ENCODE assay signal across 22 cellular contexts in genomic region chr6:52925042-52925441, GRCh38. TPM values are rescaled to one million over a fixed set of nuclear protein-coding genes. Genes with fewer than 3 reads are reported as not detected.
DNase-seq lines count a peak whose midpoint lies in the region; ATAC-seq and TF ChIP-seq lines count a peak whose summit lies in the region.
"Had no signal": no experiment of that assay in that cellular context is flagged by ENCODE, and none has a peak within 500 bp of the region (broad histone marks: within the 10 kb centered on the region; RNA-seq: fewer than 3 reads in every experiment).

No MANE protein-coding gene starts in this region.

- H3K36me3 ChIP-seq in WERI-Rb-1 (no peaks in the 10 kb centered on the region), ovary (no peaks in the 10 kb centered on the region)
- H3K36me3 ChIP-seq: BE2C had no signal

- ATAC-seq in HG03025 (IDR thresholded peaks at IDR 0.05; ENCODE audit: low FRiP score, unreplicated experiment) = no peak
- ATAC-seq: GM12878, HepG2 had no signal

- peaks cover 13% of the 10 kb centered on the region for H3K9me3 Mint-ChIP-seq in mesothelial cell of epicardium

- H3K27ac Mint-ChIP-seq in mesothelial cell of epicardium = peak overlapping the region; percentile 10
- H3K27ac Mint-ChIP-seq: CD4-positive, CD25-positive, alpha-beta regulatory T cell; CD8-positive, alpha-beta memory T cell had no signal

- no peak for TF ChIP-seq EP300 in ovary (IDR thresholded peaks at IDR 0.05)

- H3K9me3 ChIP-seq in WERI-Rb-1 (ENCODE audit: severe bottlenecking) (peaks cover 2% of the 10 kb centered on the region), ovary (no peaks in the 10 kb centered on the region)
- H3K9me3 ChIP-seq: BE2C had no signal

- no peak for TF ChIP-seq POLR2A in ovary (IDR thresholded peaks at IDR 0.05)

- 84 to 93% (median 91%) methylated on average over 2 of the region's 2 CpGs for WGBS in ovary, 3 donors

- H3K36me3 Mint-ChIP-seq in mesothelial cell of epicardium = peaks cover 2% of the 10 kb centered on the region
- H3K36me3 Mint-ChIP-seq: CD4-positive, CD25-positive, alpha-beta regulatory T cell had no signal

- H3K27me3 Mint-ChIP-seq in mesothelial cell of epicardium (ENCODE audit: low read depth) = no peaks in the 10 kb centered on the region

- DNase-seq in WERI-Rb-1 = no peak
- DNase-seq in epithelial cell of esophagus (ENCODE audit: low read depth) = peak; percentile 88
- DNase-seq in mesothelial cell of epicardium (ENCODE audit: low spot score in 2 of 2, unreplicated experiment in 2 of 2) = no peak
- DNase-seq in caudate nucleus (lab: John Stamatoyannopoulos, UW) = no peak
- no peak for DNase-seq in ovary
- DNase-seq in stimulated activated naive CD4-positive, alpha-beta T cell (lab: John Stamatoyannopoulos, UW) = no peak
- DNase-seq: ACHN; BE2C; C1 segment of cervical spinal cord; CD4-positive, CD25-positive, alpha-beta regulatory T cell; CD8-positive, alpha-beta memory T cell; COR-L47; DMS 273 treated with DMSO at 0.1 percent for 48 hours; DMS53; DND-41; EL; H9 had no signal

- H3K4me1 ChIP-seq in ovary (ENCODE audit: insufficient read depth) = no peaks in the 10 kb centered on the region

- H3K27ac ChIP-seq in WERI-Rb-1 (peak overlapping the region; percentile 79), caudate nucleus (ENCODE audit: low read depth, low read length) (no peak overlapping the region), ovary (no peak overlapping the region)

- H3K4me1 Mint-ChIP-seq in mesothelial cell of epicardium = peaks cover 59% of the 10 kb centered on the region
- H3K4me1 Mint-ChIP-seq: CD8-positive, alpha-beta memory T cell had no signal

- H3K4me3 ChIP-seq in WERI-Rb-1 (ENCODE audit: low read depth, low read length) (no peak overlapping the region), epithelial cell of esophagus (ENCODE audit: low read length) (no peak overlapping the region), ovary (no peak overlapping the region)
- H3K4me3 ChIP-seq: GM12878 had no signal

- no peak overlapping the region for H3K4me3 Mint-ChIP-seq in mesothelial cell of epicardium
- H3K4me3 Mint-ChIP-seq: CD4-positive, CD25-positive, alpha-beta regulatory T cell; CD8-positive, alpha-beta memory T cell; H9 had no signal

- intact Hi-C loops in ovary (cut with DNase I) = no loop called here

- H3K27me3 ChIP-seq in WERI-Rb-1 (ENCODE audit: insufficient read depth, low read depth, severe bottlenecking) (no peaks in the 10 kb centered on the region), ovary (no peaks in the 10 kb centered on the region)
- H3K27me3 ChIP-seq: BE2C had no signal

- TF ChIP-seq CTCF in WERI-Rb-1 (IDR thresholded peaks at IDR 0.05; ENCODE audit: low read depth, low read length) (no peak), epithelial cell of esophagus (IDR thresholded peaks at IDR 0.05; ENCODE audit: insufficient read depth, low read depth, low read length, missing control alignments) (no peak), mesothelial cell of epicardium (IDR thresholded peaks at IDR 0.05; ENCODE audit: unreplicated experiment) (no peak), ovary (IDR thresholded peaks at IDR 0.05) (no peak)

RNA-seq across cellular contexts. Expression of gene GSTA3, which starts 15.5 kb away (rescaled TPM):
- total RNA-seq in mesothelial cell of epicardium (not detected in 3 replicates), ovary (1 to 10 TPM in 3 of 7 donors, under 1 TPM in 1, not detected in 3; 0.61 to 9.3 (median 1.4) TPM)
- polyA plus RNA-seq in ovary = 10 to 100 TPM in 1 of 2 donors, 1 to 10 TPM in 1; 1.6 to 22.1 TPM
- total RNA-seq: CD4-positive, CD25-positive, alpha-beta regulatory T cell; CD8-positive, alpha-beta memory T cell; G401; GM12878; H1; H9; HepG2 had no signal
- polyA plus RNA-seq: CD4-positive, CD25-positive, alpha-beta regulatory T cell; CD8-positive, alpha-beta memory T cell; GM12878; H1; HepG2 had no signal
